In genomic region chr10:49679480-49679893, GRCh38 we compare ENCODE assay signal across 9 cellular contexts. TPM values are rescaled to one million over a fixed set of nuclear protein-coding genes. Genes with fewer than 3 reads are reported as not detected.
DNase-seq lines count a peak whose midpoint lies in the region; ATAC-seq and TF ChIP-seq lines count a peak whose summit lies in the region.
"Had no signal": no experiment of that assay in that cellular context is flagged by ENCODE, and none has a peak within 500 bp of the region (broad histone marks: within the 10 kb centered on the region; RNA-seq: fewer than 3 reads in every experiment).

TSS of gene C10orf53 (plus strand) at chr10:49679651. CDS start at chr10:49679698, 47 bp downstream.

- TF ChIP-seq CTCF in BE2C (IDR thresholded peaks at IDR 0.05; ENCODE audit: low read depth, low read length) (no peak), hepatocyte (IDR thresholded peaks at IDR 0.05; ENCODE audit: poor library complexity) (no peak), gastroesophageal sphincter (IDR thresholded peaks at IDR 0.05) (no peak)

- H2AFZ ChIP-seq in hepatocyte: no peak within 1 kb of the TSS

- no peaks in the 10 kb centered on the region for H4K20me1 ChIP-seq in hepatocyte (ENCODE audit: insufficient read depth, poor library complexity, severe bottlenecking)

- peaks cover 2% of the 10 kb centered on the region for H3K36me3 Mint-ChIP-seq in activated naive CD8-positive, alpha-beta T cell treated with anti-CD3 and anti-CD28 coated beads for 36 hours

- H3K9me3 ChIP-seq in BE2C (no peaks in the 10 kb centered on the region), hepatocyte (ENCODE audit: low read depth) (no peaks in the 10 kb centered on the region), gastroesophageal sphincter (peaks cover 0 to 48% (median 0%) of the 10 kb centered on the region in 3 donors)

- H3K4me2 ChIP-seq in hepatocyte: peak within 1 kb of the TSS; percentile 70

- H3K36me3 ChIP-seq in BE2C (no peaks in the 10 kb centered on the region), hepatocyte (replicated peaks; ENCODE audit: insufficient read depth, low read depth) (no peaks in the 10 kb centered on the region), gastroesophageal sphincter (no peaks in the 10 kb centered on the region)

- H3K27ac ChIP-seq in hepatocyte: no peak within 1 kb of the TSS
- H3K27ac ChIP-seq in gastroesophageal sphincter: no peak within 1 kb of the TSS

- H3K27ac Mint-ChIP-seq in activated naive CD8-positive, alpha-beta T cell treated with anti-CD3 and anti-CD28 coated beads for 36 hours: no peak within 1 kb of the TSS

- no peak for TF ChIP-seq POLR2A in gastroesophageal sphincter (IDR thresholded peaks at IDR 0.05)

- WGBS in hepatocyte (ENCODE audit: low lambda C conversion rate, missing lambda C conversion rate): 10% methylated on average over 32 of the region's 36 CpGs
- 0 to 3% methylated on average over 6 of the region's 36 CpGs for WGBS in gastroesophageal sphincter (ENCODE audit: low coverage in 1 of 2), 2 donors

- no peaks in the 10 kb centered on the region for H3K79me2 ChIP-seq in hepatocyte

- H3K4me3 ChIP-seq in BE2C (ENCODE audit: low read depth, low read length) (peak within 1 kb of the TSS; percentile 55), hepatocyte (no peak within 1 kb of the TSS), gastroesophageal sphincter (no peak within 1 kb of the TSS)

- no peaks in the 10 kb centered on the region for H3K4me1 Mint-ChIP-seq in activated naive CD8-positive, alpha-beta T cell treated with anti-CD3 and anti-CD28 coated beads for 36 hours

- DNase-seq in BE2C (peak; percentile 90), hepatocyte (ENCODE audit: low spot score) (peak; percentile 90)
- peak; percentile 52 for DNase-seq in activated naive CD8-positive, alpha-beta T cell treated with anti-CD3 and anti-CD28 coated beads for 36 hours
- DNase-seq in stimulated activated CD4-positive, alpha-beta T cell treated with anti-CD3 and anti-CD28 coated beads, TNF-alpha, amount 100 ng/mL, for 24 hours (ENCODE audit: low read depth in 3 of 3): peak in 2 of 3 experiments; percentile 3 to 14

- H3K4me1 ChIP-seq in BE2C: peaks cover 5% of the 10 kb centered on the region; the same call in 1 of the 2 replicates
- no peaks in the 10 kb centered on the region for H3K4me1 ChIP-seq in hepatocyte (ENCODE audit: insufficient read depth)
- H3K4me1 ChIP-seq in gastroesophageal sphincter: no peaks in the 10 kb centered on the region

- H3K27me3 ChIP-seq in BE2C (no peaks in the 10 kb centered on the region), hepatocyte (peaks cover 35% of the 10 kb centered on the region), gastroesophageal sphincter (peaks cover 25% of the 10 kb centered on the region)

- H3K9me2 ChIP-seq in hepatocyte (replicated peaks; ENCODE audit: insufficient read depth): no peaks in the 10 kb centered on the region

- TF ChIP-seq EP300 in gastroesophageal sphincter (IDR thresholded peaks at IDR 0.05): no peak

- peak; percentile 66 for ATAC-seq in HG03521 (IDR thresholded peaks at IDR 0.05; ENCODE audit: unreplicated experiment)
- ATAC-seq in HG03439 (IDR thresholded peaks at IDR 0.05; ENCODE audit: unreplicated experiment): no peak
- no peak for ATAC-seq in gastroesophageal sphincter
- ATAC-seq in HG02623 (IDR thresholded peaks at IDR 0.05; ENCODE audit: unreplicated experiment): no peak

- H3K27me3 Mint-ChIP-seq in activated naive CD8-positive, alpha-beta T cell treated with anti-CD3 and anti-CD28 coated beads for 36 hours: peaks cover 67% of the 10 kb centered on the region

- no peak within 1 kb of the TSS for H3K4me3 Mint-ChIP-seq in activated naive CD8-positive, alpha-beta T cell treated with anti-CD3 and anti-CD28 coated beads for 36 hours

- peaks cover 30% of the 10 kb centered on the region for H3K9me3 Mint-ChIP-seq in activated naive CD8-positive, alpha-beta T cell treated with anti-CD3 and anti-CD28 coated beads for 36 hours

RNA-seq across cellular contexts. Expression of gene C10orf53, which starts in this region (rescaled TPM):
- not detected for polyA plus RNA-seq in BE2C (2012; ENCODE audit: insufficient read depth, insufficient read length, low read depth)
- not detected for total RNA-seq in activated naive CD8-positive, alpha-beta T cell treated with anti-CD3 and anti-CD28 coated beads for 36 hours
- total RNA-seq in hepatocyte (not detected in 2 replicates), gastroesophageal sphincter (not detected)
- not detected in 2 replicates for polyA plus RNA-seq in hepatocyte
- polyA plus RNA-seq: adipose tissue had no signal

Comparison
In these comparisons a context has a peak if more than half of its experiments do, and no peak if none do; other contexts are left out.
1. Peak in DNase-seq in activated naive CD8-positive, alpha-beta T cell treated with anti-CD3 and anti-CD28 coated beads for 36 hours; RNA of the gene not detected or under 1 TPM.
2. Peak in DNase-seq and H3K4me2 ChIP-seq in hepatocyte; RNA of the gene not detected or under 1 TPM.
3. DNase-seq: peak in every context shown above with its lines; median percentile 90 in BE2C; 90 in hepatocyte; 52 in activated naive CD8-positive, alpha-beta T cell treated with anti-CD3 and anti-CD28 coated beads for 36 hours; 8 in stimulated activated CD4-positive, alpha-beta T cell treated with anti-CD3 and anti-CD28 coated beads, TNF-alpha, amount 100 ng/mL, for 24 hours.